Comparison of ENCODE assay signal across 17 cellular contexts in the genomic region with DNA sequence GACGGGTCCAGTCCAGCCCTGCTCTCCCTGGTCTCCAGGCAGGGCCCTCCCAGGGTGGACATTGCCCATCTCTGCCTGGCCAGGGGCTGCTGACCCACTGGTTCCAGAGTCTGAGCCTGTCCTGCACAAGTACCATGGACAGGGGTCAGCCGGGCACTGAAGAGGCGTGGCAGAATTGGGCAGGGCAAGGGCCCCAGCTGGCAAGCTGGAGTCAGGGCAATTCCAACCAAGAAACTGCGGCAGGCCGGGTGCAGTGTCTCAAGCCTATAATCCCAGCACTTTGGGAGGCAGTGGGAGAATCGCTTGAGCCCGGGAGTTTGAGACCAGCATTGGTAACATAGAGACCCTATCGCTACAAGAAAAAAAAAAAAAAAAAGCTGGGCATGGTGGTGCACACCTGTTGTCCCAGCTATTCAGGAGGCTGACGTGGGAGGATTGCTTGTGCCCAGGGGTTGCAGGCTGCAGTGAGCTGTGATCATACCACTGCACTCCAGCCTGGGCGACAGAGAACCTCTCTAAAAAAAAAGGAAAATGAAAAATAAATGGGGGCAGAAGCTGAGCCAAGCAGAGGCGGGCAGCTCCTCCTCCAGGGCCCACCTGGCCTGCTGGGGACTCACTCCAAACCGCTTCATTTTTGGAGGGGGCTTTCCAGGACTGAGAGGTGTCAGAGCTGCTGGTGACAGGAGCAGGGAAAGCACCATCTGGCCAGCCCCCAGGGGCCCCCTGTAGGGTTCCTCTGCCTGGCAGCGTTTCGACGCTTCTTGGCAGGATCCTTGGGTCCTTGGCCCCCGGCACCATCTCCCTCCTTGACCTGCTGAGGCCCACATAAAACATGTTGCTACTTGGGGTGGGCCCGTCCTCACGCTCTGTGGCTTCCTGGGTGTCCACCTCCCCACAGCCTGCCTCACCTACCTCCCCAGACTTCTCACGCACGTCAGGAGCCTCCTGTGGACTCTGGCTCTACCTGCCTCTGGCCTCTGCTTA. TPM values are rescaled to one million over a fixed set of nuclear protein-coding genes. Genes with fewer than 3 reads are reported as not detected.
DNase-seq lines count a peak whose midpoint lies in the region; ATAC-seq, FAIRE-seq and TF ChIP-seq lines count a peak whose summit lies in the region.
"Had no signal": no experiment of that assay in that cellular context is flagged by ENCODE, and none has a peak within 500 bp of the region (broad histone marks: within the 10 kb centered on the region; RNA-seq: fewer than 3 reads in every experiment).

No MANE protein-coding gene starts in this region.

- H3K4me3 ChIP-seq in right cardiac atrium (ENCODE audit: low read length), result no peak overlapping the region
- no peak overlapping the region for H3K4me3 ChIP-seq in right atrium auricular region
- H3K4me3 ChIP-seq: adrenal gland, coronary artery had no signal

- ATAC-seq in right cardiac atrium, result no peak
- ATAC-seq in effector memory CD8-positive, alpha-beta T cell (replicated peaks), result no peak

- FAIRE-seq in frontal cortex (lab: Jason Lieb, UNC), result no peak
- FAIRE-seq: TTC549 had no signal

- no peaks in the 10 kb centered on the region for H3K36me3 ChIP-seq in right atrium auricular region
- H3K36me3 ChIP-seq: adrenal gland had no signal

- H3K27me3 Mint-ChIP-seq in effector memory CD8-positive, alpha-beta T cell, result peaks cover 6 to 50% of the 10 kb centered on the region in 2 donors

- peak overlapping the region in 1 of 2 donors; percentile 24 for H3K4me3 Mint-ChIP-seq in effector memory CD8-positive, alpha-beta T cell

- 61% methylated on average over 20 of the region's 20 CpGs for WGBS in right cardiac atrium

- intact Hi-C loops in right cardiac atrium (cut with DNase I), result no loop called here

- no peaks in the 10 kb centered on the region for H3K9me3 Mint-ChIP-seq in effector memory CD8-positive, alpha-beta T cell
- H3K9me3 Mint-ChIP-seq: mesothelial cell of epicardium had no signal

- no peaks in the 10 kb centered on the region for H3K9me3 ChIP-seq in right cardiac atrium (ENCODE audit: control insufficient read depth, low read length)
- no peaks in the 10 kb centered on the region for H3K9me3 ChIP-seq in right atrium auricular region
- H3K9me3 ChIP-seq: adrenal gland, BE2C had no signal

- H3K36me3 Mint-ChIP-seq in effector memory CD8-positive, alpha-beta T cell (ENCODE audit: insufficient read depth), result peaks cover 21% of the 10 kb centered on the region
- H3K36me3 Mint-ChIP-seq: mesothelial cell of epicardium had no signal

- H3K27ac ChIP-seq in right cardiac atrium (ENCODE audit: low read length), result no peak overlapping the region
- H3K27ac ChIP-seq in right atrium auricular region, result no peak overlapping the region
- H3K27ac ChIP-seq: adrenal gland, coronary artery had no signal

- no peaks in the 10 kb centered on the region for H3K27me3 ChIP-seq in right cardiac atrium (ENCODE audit: control insufficient read depth, insufficient read depth)
- H3K27me3 ChIP-seq in right atrium auricular region, result no peaks in the 10 kb centered on the region
- H3K27me3 ChIP-seq: adrenal gland, BE2C had no signal

- peaks cover 9 to 11% of the 10 kb centered on the region in 2 donors for H3K4me1 Mint-ChIP-seq in effector memory CD8-positive, alpha-beta T cell (ENCODE audit: low read depth in 2 of 2)

- DNase-seq in right cardiac atrium (peak; percentile 29 to 60 (median 33)), right atrium auricular region (ENCODE audit: low spot score) (no peak), left kidney (ENCODE audit: low read depth, low spot score) (peak; percentile 41), HCEC 1CT (no peak), frontal cortex (ENCODE audit: low spot score in 2 of 2) (no peak)
- no peak for DNase-seq in effector memory CD8-positive, alpha-beta T cell
- DNase-seq in stimulated activated CD8-positive, alpha-beta memory T cell treated with anti-CD3 and anti-CD28 coated beads, Interleukin-4, amount 100 ng/mL, for 48 hours, result no peak
- DNase-seq: adrenal gland, BE2C, H7, NCI-H1048 had no signal

- H3K4me1 ChIP-seq in right cardiac atrium (ENCODE audit: control insufficient read depth, insufficient read depth, low read length) (peaks cover 5% of the 10 kb centered on the region), right atrium auricular region (peaks cover 0 to 22% of the 10 kb centered on the region in 2 donors)

- no peak overlapping the region for H3K27ac Mint-ChIP-seq in effector memory CD8-positive, alpha-beta T cell
- H3K27ac Mint-ChIP-seq: mesothelial cell of epicardium had no signal

- no peak for TF ChIP-seq CTCF in right atrium auricular region (IDR thresholded peaks at IDR 0.05)

TF ChIP-seq in PFSK-1, 5 proteins besides CTCF, POLR2A, EP300 and RAD21:
- TF ChIP-seq SIN3A (IDR thresholded peaks at IDR 0.05; ENCODE audit: borderline replicate concordance, insufficient read depth, low read length), result no peak
- peak; percentile 91 to 95 for TF ChIP-seq REST (IDR thresholded peaks at IDR 0.05; ENCODE audit: insufficient read depth in 1 of 2, low read depth in 2 of 2, low read length in 2 of 2)
- 0 out of 2 replicates have a peak, but pooled peaks have one; percentile 2 for TF ChIP-seq POLR2AphosphoS5 (IDR thresholded peaks at IDR 0.05; ENCODE audit: low read depth, low read length)
- TF ChIP-seq FOXP2 (optimal IDR thresholded peaks at IDR 0.05; ENCODE audit: borderline replicate concordance, extremely low read depth, extremely low read length, insufficient read depth), result no peak
- TF ChIP-seq TAF1 (IDR thresholded peaks at IDR 0.05; ENCODE audit: borderline replicate concordance, insufficient read depth, low read length), result no peak

RNA-seq across cellular contexts. Expression of gene MAFG, which starts 2.9 kb away (rescaled TPM):
- total RNA-seq in right cardiac atrium (10 to 100 TPM; 16.6 to 28.9 (median 26.0) TPM), right atrium auricular region (10 to 100 TPM; 21.8 to 26.5 TPM), frontal cortex (13.9 TPM)
- 18.4 TPM for polyA plus RNA-seq in right cardiac atrium
- polyA plus RNA-seq in PFSK-1 (2012; ENCODE audit: insufficient read length, low read depth), result 98.7 TPM

RNA-seq across cellular contexts. Expression of gene PYCR1, which starts 6.7 kb away (rescaled TPM):
- total RNA-seq in right cardiac atrium (1 to 10 TPM; 2.7 to 8.5 (median 6.7) TPM), right atrium auricular region (10 to 100 TPM in 1 of 2 donors, 1 to 10 TPM in 1; 8.3 to 10.2 TPM), frontal cortex (15.9 TPM)
- polyA plus RNA-seq in right cardiac atrium, result 4.3 TPM
- 966 TPM for polyA plus RNA-seq in PFSK-1 (2012; ENCODE audit: insufficient read length, low read depth)

RNA-seq across cellular contexts. Expression of gene SIRT7, which starts 12.5 kb away (rescaled TPM):
- total RNA-seq in right cardiac atrium, result 10 to 100 TPM in 1 of 4 donors, 1 to 10 TPM in 3; 7.6 to 10.1 (median 8.9) TPM
- polyA plus RNA-seq in right cardiac atrium, result 7.3 TPM
- total RNA-seq in right atrium auricular region, result 1 to 10 TPM; 2.8 to 4.9 TPM
- 44.3 TPM for polyA plus RNA-seq in PFSK-1 (2012; ENCODE audit: insufficient read length, low read depth)
- total RNA-seq in frontal cortex, result 8.6 TPM

RNA-seq across cellular contexts. Expression of gene MYADML2, which starts 16.6 kb away (rescaled TPM):
- 1 to 10 TPM in 2 of 4 donors, under 1 TPM in 1, not detected in 1; 0.51 to 1.9 (median 1.4) TPM for total RNA-seq in right cardiac atrium
- polyA plus RNA-seq in right cardiac atrium, result 1.2 TPM
- 1 to 10 TPM in 1 of 2 donors, under 1 TPM in 1; 0.55 to 1.4 TPM for total RNA-seq in right atrium auricular region
- polyA plus RNA-seq in PFSK-1 (2012; ENCODE audit: insufficient read length, low read depth), result 0.43 TPM
- total RNA-seq in frontal cortex, result 0.41 TPM
- total RNA-seq: adrenal gland, mesothelial cell of epicardium, NCI-H460, pulmonary artery endothelial cell had no signal
- polyA plus RNA-seq: adrenal gland had no signal

RNA-seq across cellular contexts. Expression of gene PCYT2, which starts 19.2 kb away (rescaled TPM):
- total RNA-seq in right cardiac atrium (10 to 100 TPM; 16.7 to 24.8 (median 18.6) TPM), right atrium auricular region (10 to 100 TPM; 23.3 to 26.1 TPM), frontal cortex (28.9 TPM)
- 28.5 TPM for polyA plus RNA-seq in right cardiac atrium
- polyA plus RNA-seq in PFSK-1 (2012; ENCODE audit: insufficient read length, low read depth), result 63.4 TPM

Comparison
In these comparisons a context has a peak if more than half of its experiments do, and no peak if none do; other contexts are left out.
1. DNase-seq: peak in right cardiac atrium (3 of 3) and left kidney (single experiment); none in right atrium auricular region (single experiment), HCEC 1CT (single experiment), frontal cortex (0 of 2), effector memory CD8-positive, alpha-beta T cell (0 of 3) and stimulated activated CD8-positive, alpha-beta memory T cell treated with anti-CD3 and anti-CD28 coated beads, Interleukin-4, amount 100 ng/mL, for 48 hours (single experiment).